In the genomic region with DNA sequence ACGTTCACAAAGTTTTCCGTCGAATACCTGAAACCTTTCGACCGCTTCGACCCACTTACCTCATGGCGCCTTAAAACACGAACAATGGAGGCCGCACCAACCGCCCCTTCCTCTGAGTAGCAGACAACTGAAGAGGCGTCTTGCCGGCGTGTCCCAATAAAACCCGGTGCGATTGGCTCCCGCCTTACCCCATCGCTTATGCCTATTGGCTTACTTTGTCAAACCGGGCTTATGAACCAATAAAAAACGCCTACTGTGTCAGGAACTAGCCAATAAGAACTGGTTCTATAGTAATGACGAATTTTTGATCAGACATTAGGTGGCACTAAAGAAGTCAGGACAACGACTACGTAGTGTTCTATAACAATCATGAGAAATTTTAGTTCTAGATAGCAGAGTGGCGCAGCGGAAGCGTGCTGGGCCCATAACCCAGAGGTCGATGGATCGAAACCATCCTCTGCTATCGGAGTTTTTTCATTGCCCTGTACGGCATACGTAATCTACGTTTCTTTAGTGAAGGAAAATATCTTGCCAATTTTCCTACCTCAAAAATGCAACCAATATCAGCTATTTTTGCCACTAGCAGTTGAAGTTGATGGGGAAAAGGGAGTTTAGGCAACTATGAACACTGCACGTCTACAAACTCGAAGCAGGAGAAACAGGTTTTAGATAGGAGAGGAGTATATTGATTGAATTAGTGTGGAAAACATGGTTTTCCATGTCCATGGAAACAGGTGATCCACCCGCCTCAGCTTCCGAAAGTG, we compare ENCODE assay signal across 8 cellular contexts. TPM values are rescaled to one million over a fixed set of nuclear protein-coding genes. Genes with fewer than 3 reads are reported as not detected.
DNase-seq lines count a peak whose midpoint lies in the region; ATAC-seq, FAIRE-seq and TF ChIP-seq lines count a peak whose summit lies in the region.

TSS of gene ILF2 (minus strand) at position 135 of the 764 bp plus-strand sequence. CDS start at position 64, 71 bp downstream.

- H3K27ac ChIP-seq in left ventricle myocardium inferior (replicated peaks) (peak within 1 kb of the TSS; percentile 93), urinary bladder (ENCODE audit: low read depth) (peak within 1 kb of the TSS; percentile 82)

- peak; percentile 93 for FAIRE-seq in GM12892 (lab: Jason Lieb, UNC)

- H3K4me3 Mint-ChIP-seq in T-cell = no peak within 1 kb of the TSS
- H3K4me3 Mint-ChIP-seq in progenitor cell of endocrine pancreas (ENCODE audit: low read depth) = no peak within 1 kb of the TSS

- no peaks in the 10 kb centered on the region for H3K9me3 ChIP-seq in left ventricle myocardium inferior (replicated peaks)

- WGBS in urinary bladder = under 1% methylated on average over 35 of the region's 35 CpGs

- H3K4me1 ChIP-seq in left ventricle myocardium inferior (peaks cover 36% of the 10 kb centered on the region), urinary bladder (ENCODE audit: insufficient read depth) (no peaks in the 10 kb centered on the region)

- no peaks in the 10 kb centered on the region for H3K9me3 Mint-ChIP-seq in T-cell
- H3K9me3 Mint-ChIP-seq in progenitor cell of endocrine pancreas (ENCODE audit: low read depth) = no peaks in the 10 kb centered on the region

- peak; percentile 93 for TF ChIP-seq POLR2A in GM12892 (IDR thresholded peaks at IDR 0.05; ENCODE audit: low read depth, low read length)

- intact Hi-C loops in left ventricle myocardium inferior (cut with micrococcal nuclease) = loop anchor here (10.0 kb wide), 1 partner anchor 314 kb away; the partner anchor contains the start of gene RAB13

- H3K27ac Mint-ChIP-seq in T-cell (peak within 1 kb of the TSS in 1 of 2 donors; percentile 55), progenitor cell of endocrine pancreas (no peak within 1 kb of the TSS)

- H3K4me1 Mint-ChIP-seq in T-cell = peaks cover 12 to 30% (median 27%) of the 10 kb centered on the region in 3 donors
- H3K4me1 Mint-ChIP-seq in progenitor cell of endocrine pancreas (ENCODE audit: low read depth) = peaks cover 14% of the 10 kb centered on the region

- peaks cover 37% of the 10 kb centered on the region for H3K36me3 ChIP-seq in left ventricle myocardium inferior
- H3K36me3 ChIP-seq in urinary bladder (ENCODE audit: insufficient read depth) = peaks cover 7% of the 10 kb centered on the region

- POLR2A ChIA-PET in T-cell (lab: Charles Lee) = interaction anchor here in 1 of 2 donors (0.6 to 1.5 kb wide), 2 partner anchors 20 to 37 kb away, joined by 3 read pairs; no protein-coding TSS in a partner anchor

- H3K27me3 ChIP-seq in left ventricle myocardium inferior (ENCODE audit: low read depth) = no peaks in the 10 kb centered on the region

- no peak for TF ChIP-seq CTCF in left ventricle myocardium inferior (IDR thresholded peaks at IDR 0.05; ENCODE audit: borderline replicate concordance)
- TF ChIP-seq CTCF in progenitor cell of endocrine pancreas (IDR thresholded peaks at IDR 0.05; ENCODE audit: unreplicated experiment) = no peak

- H3K4me3 ChIP-seq in left ventricle myocardium inferior (peak within 1 kb of the TSS; percentile 91), urinary bladder (ENCODE audit: low read depth, low read length) (peak within 1 kb of the TSS; percentile 74)

- CTCF ChIA-PET in T-cell (lab: Charles Lee) = interaction anchor here in 1 of 2 donors (0.6 kb wide), 1 partner anchor 316 kb away, joined by 3 read pairs; no protein-coding TSS in a partner anchor

- peaks cover 25% of the 10 kb centered on the region for H3K36me3 Mint-ChIP-seq in T-cell
- peaks cover 23% of the 10 kb centered on the region for H3K36me3 Mint-ChIP-seq in progenitor cell of endocrine pancreas (ENCODE audit: insufficient read depth)

- ATAC-seq in HG02852 (IDR thresholded peaks at IDR 0.05; ENCODE audit: unreplicated experiment) (peak; percentile 90), T-cell (replicated peaks in 1 of 4) (peak; percentile 87 to 94 (median 92))

- H3K27me3 Mint-ChIP-seq in T-cell (peaks cover 0 to under 1% of the 10 kb centered on the region in 2 donors), progenitor cell of endocrine pancreas (no peaks in the 10 kb centered on the region)

- peak; percentile 92 for DNase-seq in GM12892 (ENCODE audit: insufficient read length)
- peak; percentile 99 for DNase-seq in NCI-H1436 treated with DMSO at 0.1 percent for 48 hours (lab: John Stamatoyannopoulos, UW)
- DNase-seq in T-cell = peak; percentile 87 to 99 (median 98)
- DNase-seq in amniotic stem cell (lab: John Stamatoyannopoulos, UW) = peak; percentile 98
- DNase-seq in left ventricle myocardium inferior = peak; percentile 98
- DNase-seq in progenitor cell of endocrine pancreas (ENCODE audit: low spot score, unreplicated experiment) = peak; percentile 89

RNA-seq across cellular contexts. Expression of gene ILF2, which starts in this region (rescaled TPM):
- polyA plus RNA-seq in GM12892 (2012; ENCODE audit: missing spikeins) = 224 TPM
- 100 to 1,000 TPM in 2 of 5 donors, 10 to 100 TPM in 3; 86.6 to 137 (median 90.0) TPM for total RNA-seq in T-cell
- 61.6 TPM for total RNA-seq in left ventricle myocardium inferior
- 261 and 262 TPM in 2 replicates for total RNA-seq in progenitor cell of endocrine pancreas
- 132 TPM for total RNA-seq in urinary bladder
- 77.2 TPM for polyA plus RNA-seq in urinary bladder

Comparison
In these comparisons a context has a peak if more than half of its experiments do, and no peak if none do; other contexts are left out.
1. Peak in every context shown above with its lines: DNase-seq, ATAC-seq, H3K4me3 ChIP-seq and H3K27ac ChIP-seq.